Comparison of ENCODE assay signal across 9 cellular contexts in the genomic region with DNA sequence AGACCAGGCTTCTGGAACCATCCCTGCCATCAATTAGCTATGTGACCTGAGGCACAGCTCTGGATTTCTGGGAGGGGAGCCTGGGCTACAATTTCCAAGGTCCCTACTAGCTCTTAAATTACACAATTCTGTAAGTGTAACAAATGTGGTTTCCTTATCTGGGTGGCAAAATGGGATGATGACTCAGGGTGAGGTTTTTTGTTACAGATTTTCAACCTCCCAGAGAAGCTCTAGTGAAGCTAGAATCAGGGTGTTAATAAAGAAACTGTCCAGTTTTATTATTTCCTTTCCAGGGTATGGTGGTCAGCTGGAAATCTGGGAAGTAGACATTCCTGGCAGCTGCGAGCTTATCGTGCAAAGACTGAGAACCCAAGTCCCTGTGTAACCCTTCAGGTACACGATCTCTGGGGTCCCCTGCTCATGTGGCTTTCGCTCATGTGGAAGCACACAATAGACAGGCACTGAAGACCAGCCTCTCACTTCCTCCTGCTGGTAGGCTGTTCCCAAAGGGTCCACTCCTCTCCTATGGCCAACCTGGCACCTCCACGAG. TPM values are rescaled to one million over a fixed set of nuclear protein-coding genes. Genes with fewer than 3 reads are reported as not detected.
DNase-seq lines count a peak whose midpoint lies in the region; ATAC-seq and TF ChIP-seq lines count a peak whose summit lies in the region.
"Had no signal": no experiment of that assay in that cellular context is flagged by ENCODE, and none has a peak within 500 bp of the region (broad histone marks: within the 10 kb centered on the region; RNA-seq: fewer than 3 reads in every experiment).

No MANE protein-coding gene starts in this region.

- H3K9me3 Mint-ChIP-seq in natural killer cell = no peaks in the 10 kb centered on the region

- no peak for TF ChIP-seq POLR2A in breast epithelium (IDR thresholded peaks at IDR 0.05)

- TF ChIP-seq CTCF in breast epithelium (IDR thresholded peaks at IDR 0.05) (no peak), natural killer cell (IDR thresholded peaks at IDR 0.05) (no peak)

- H3K27ac ChIP-seq in breast epithelium = peak overlapping the region; percentile 41 to 52

- H3K27me3 ChIP-seq in breast epithelium = no peaks in the 10 kb centered on the region

- no peaks in the 10 kb centered on the region for H3K4me1 ChIP-seq in breast epithelium

- ATAC-seq in natural killer cell (peak; percentile 46 to 67 (median 65)), HG03460 (IDR thresholded peaks at IDR 0.05; ENCODE audit: unreplicated experiment) (no peak), HG03457 (IDR thresholded peaks at IDR 0.05; ENCODE audit: unreplicated experiment) (no peak)
- ATAC-seq: Right ventricle myocardium inferior had no signal

- peak overlapping the region; percentile 89 for H3K4me3 Mint-ChIP-seq in natural killer cell

- no peaks in the 10 kb centered on the region for H3K36me3 ChIP-seq in breast epithelium

- peaks cover 97 to 100% of the 10 kb centered on the region in 2 donors for H3K4me1 Mint-ChIP-seq in natural killer cell

- H3K27ac Mint-ChIP-seq in natural killer cell = peak overlapping the region; percentile 93 to 99

- H3K4me3 ChIP-seq in breast epithelium = no peak overlapping the region

- H3K9me3 ChIP-seq in breast epithelium = no peaks in the 10 kb centered on the region

- no peaks in the 10 kb centered on the region for H3K27me3 Mint-ChIP-seq in natural killer cell (ENCODE audit: low read depth in 2 of 2)

- intact Hi-C loops in breast epithelium (cut with DNase I; ENCODE audit: low total_unique reads) = loop anchor here (10.0 kb wide), 1 partner anchor 58 kb away; no protein-coding TSS in a partner anchor
- intact Hi-C loops in natural killer cell (cut with micrococcal nuclease) = loop anchor here (1.0 to 10.0 kb wide), 4 partner anchors 8 to 122 kb away; a partner anchor contains a TSS

- H3K36me3 Mint-ChIP-seq in natural killer cell = no peaks in the 10 kb centered on the region

- DNase-seq in EL (peak; percentile 77), OCI-M1 (lab: John Stamatoyannopoulos, UW) (peak; percentile 92), breast epithelium (ENCODE audit: low spot score in 2 of 2) (no peak), natural killer cell (peak; percentile 38), NCI-H2196 treated with DMSO at 0.1 percent for 48 hours (lab: John Stamatoyannopoulos, UW; ENCODE audit: unreplicated experiment) (no peak), DMS114 treated with DMSO at 0.1 percent for 48 hours (lab: John Stamatoyannopoulos, UW; ENCODE audit: unreplicated experiment) (no peak)

RNA-seq across cellular contexts. Expression of a gene that starts 7.3 kb away (rescaled TPM):
- total RNA-seq in breast epithelium (10 to 100 TPM in 2 of 3 donors, 1 to 10 TPM in 1; 7.4 to 21.3 (median 18.3) TPM), natural killer cell (100 to 1,000 TPM in 1 of 3 donors, 10 to 100 TPM in 2; 90.0 to 111 (median 98.1) TPM)

RNA-seq across cellular contexts. Expression of a gene that starts 36.6 kb away (rescaled TPM):
- total RNA-seq in breast epithelium = 10 to 100 TPM; 11.8 to 15.0 (median 12.7) TPM
- total RNA-seq in natural killer cell = 10 to 100 TPM in 1 of 3 donors, 1 to 10 TPM in 2; 7.7 to 10.9 (median 9.3) TPM

RNA-seq across cellular contexts. Expression of a gene that starts 36.7 kb away (rescaled TPM):
- total RNA-seq in breast epithelium = 10 to 100 TPM; 11.0 to 18.1 (median 11.5) TPM
- total RNA-seq in natural killer cell = 10 to 100 TPM; 24.9 to 33.5 (median 26.1) TPM

Comparison
In these comparisons a context has a peak if more than half of its experiments do, and no peak if none do; other contexts are left out.
1. DNase-seq: peak in EL (single experiment), OCI-M1 (single experiment) and natural killer cell (single experiment); none in breast epithelium (0 of 2), NCI-H2196 treated with DMSO at 0.1 percent for 48 hours (single experiment) and DMS114 treated with DMSO at 0.1 percent for 48 hours (single experiment).
2. ATAC-seq: peak in natural killer cell (3 of 3); none in HG03460 (single experiment) and HG03457 (single experiment).
3. RNA of a gene that starts 7.3 kb away (total RNA-seq): 90.0 to 111 TPM in natural killer cell; 7.4 to 21.3 TPM in breast epithelium; every median in the first group is over 4 times any median in the second.